ENCODE assay signal across 8 cellular contexts in genomic region chr12:6963741-6964446, GRCh38. TPM values are rescaled to one million over a fixed set of nuclear protein-coding genes. Genes with fewer than 3 reads are reported as not detected.
DNase-seq lines count a peak whose midpoint lies in the region; ATAC-seq and TF ChIP-seq lines count a peak whose summit lies in the region.

No MANE protein-coding gene starts in this region.

- H3K27ac ChIP-seq in OCI-LY1 (ENCODE audit: low read depth, low read length, poor library complexity, severe bottlenecking) (no peak overlapping the region), heart right ventricle (peak overlapping the region in 6 of 10 donors; percentile 71 to 84 (median 76)), gastrocnemius medialis (peak overlapping the region; percentile 65 to 84 (median 72)), PC-3 (ENCODE audit: low read length) (no peak overlapping the region)

- CTCF ChIA-PET in PC-3 (lab: Charles Lee) = no interaction called here

- H3K4me3 ChIP-seq in OCI-LY1 (ENCODE audit: low read depth, low read length, poor library complexity, severe bottlenecking) = peak overlapping the region; percentile 30
- H3K4me3 ChIP-seq in heart right ventricle = no peak overlapping the region
- H3K4me3 ChIP-seq in gastrocnemius medialis = no peak overlapping the region
- no peak overlapping the region for H3K4me3 ChIP-seq in PC-3 (ENCODE audit: low read length)

- H3K9me2 ChIP-seq in OCI-LY1 (ENCODE audit: low read depth, low read length) = no peaks in the 10 kb centered on the region
- no peaks in the 10 kb centered on the region for H3K9me2 ChIP-seq in PC-3 (replicated peaks; ENCODE audit: low read length)

- 73 to 80% methylated on average over 18 of the region's 18 CpGs for WGBS in heart right ventricle, 2 donors

- H3K9ac ChIP-seq in OCI-LY1 (ENCODE audit: low read length) = peak overlapping the region; percentile 10; the same call in 1 of the 2 replicates
- no peak overlapping the region for H3K9ac ChIP-seq in PC-3 (ENCODE audit: low read length)

- no peak overlapping the region for H2AFZ ChIP-seq in OCI-LY1 (ENCODE audit: low read length)
- H2AFZ ChIP-seq in PC-3 (ENCODE audit: low read length) = no peak overlapping the region

- POLR2A ChIA-PET in PC-3 (lab: Charles Lee; ENCODE audit: unreplicated experiment) = no interaction called here

- H3K9me3 ChIP-seq in OCI-LY1 (ENCODE audit: low read length) (no peaks in the 10 kb centered on the region), heart right ventricle (no peaks in the 10 kb centered on the region), gastrocnemius medialis (no peaks in the 10 kb centered on the region), PC-3 (ENCODE audit: low read length) (no peaks in the 10 kb centered on the region)

- H3F3A ChIP-seq in OCI-LY1 (ENCODE audit: insufficient read depth, low read length) (0 out of 2 replicates have a peak, but pooled peaks cover 4% of the 10 kb centered on the region), PC-3 (ENCODE audit: low read length, unreplicated experiment) (peaks cover 4% of the 10 kb centered on the region)

- H4K20me1 ChIP-seq in OCI-LY1 (ENCODE audit: insufficient read depth, low read length) (no peaks in the 10 kb centered on the region), PC-3 (ENCODE audit: low read length) (no peaks in the 10 kb centered on the region)

- intact Hi-C loops in heart right ventricle (cut with DNase I) (loop anchor here in 7 of 10 donors (2.0 to 10.0 kb wide), 7 partner anchors 19 to 128 kb away; partner anchors contain the start of genes C12orf57 (in 4 of the 7), LPCAT3 (in 2 of the 7) and C1R (in 1 of the 7)), gastrocnemius medialis (cut with DNase I; ENCODE audit: low total_unique reads) (loop anchor here (5.0 kb wide), 2 partner anchors 92 to 143 kb away; partner anchors contain the start of genes C1RL and SPSB2), PC-3 (cut with micrococcal nuclease) (no loop called here)

- TF ChIP-seq CTCF in OCI-LY1 (IDR thresholded peaks at IDR 0.05; ENCODE audit: low read length) = no peak
- TF ChIP-seq CTCF in heart right ventricle (IDR thresholded peaks at IDR 0.05) = no peak
- TF ChIP-seq CTCF in gastrocnemius medialis (IDR thresholded peaks at IDR 0.05 in 4 of 5, conservative IDR thresholded peaks at IDR 0.05 in 1 of 5) = no peak
- no peak for TF ChIP-seq CTCF in PC-3 (conservative IDR thresholded peaks at IDR 0.05; ENCODE audit: low read depth, low read length)

- peaks cover 47% of the 10 kb centered on the region for H3K36me3 ChIP-seq in OCI-LY1 (ENCODE audit: insufficient read depth, low read length)
- H3K36me3 ChIP-seq in heart right ventricle = peaks cover 0 to 59% (median 31%) of the 10 kb centered on the region in 9 donors
- peaks cover 0 to 41% of the 10 kb centered on the region in 2 donors for H3K36me3 ChIP-seq in gastrocnemius medialis
- H3K36me3 ChIP-seq in PC-3 (ENCODE audit: low read depth, low read length) = peaks cover 36% of the 10 kb centered on the region

- DNase-seq in NCI-H2081 (lab: John Stamatoyannopoulos, UW) = peak; percentile 77 to 79
- DNase-seq in NCI-H2081 treated with DMSO at 0.1 percent for 48 hours (lab: John Stamatoyannopoulos, UW) = no peak
- DNase-seq in heart right ventricle = no peak
- peak in 1 of 2 donors; percentile 19 for DNase-seq in gastrocnemius medialis
- DNase-seq in stimulated activated CD8-positive, alpha-beta memory T cell treated with anti-CD3 and anti-CD28 coated beads, Interleukin-4, amount 100 ng/mL, for 48 hours = no peak
- DNase-seq in PC-3 = no peak
- DNase-seq in C1 segment of cervical spinal cord (lab: John Stamatoyannopoulos, UW) = no peak

- TF ChIP-seq POLR2A in gastrocnemius medialis (IDR thresholded peaks at IDR 0.05) = no peak

- H3K79me2 ChIP-seq in OCI-LY1 (ENCODE audit: insufficient read depth, low read length) = peaks cover 2% of the 10 kb centered on the region; the same call in 1 of the 2 replicates
- peaks cover 13% of the 10 kb centered on the region for H3K79me2 ChIP-seq in PC-3 (ENCODE audit: low read length)

- H3K4me1 ChIP-seq in OCI-LY1 (ENCODE audit: insufficient read depth, low read length, severe bottlenecking) (peaks cover 51% of the 10 kb centered on the region), heart right ventricle (peaks cover 20 to 67% (median 54%) of the 10 kb centered on the region in 9 donors), gastrocnemius medialis (peaks cover 22 to 28% of the 10 kb centered on the region in 2 donors), PC-3 (ENCODE audit: insufficient read depth, low read length) (peaks cover 22% of the 10 kb centered on the region)

- in situ Hi-C loops in gastrocnemius medialis (cut with MboI; ENCODE audit: low sequenced_read_pairs in 4 of 4) = no loop called here

- H3K27me3 ChIP-seq in OCI-LY1 (ENCODE audit: insufficient read depth, low read length) = 0 out of 2 replicates have a peak, but pooled peaks cover 4% of the 10 kb centered on the region
- H3K27me3 ChIP-seq in heart right ventricle = no peaks in the 10 kb centered on the region
- H3K27me3 ChIP-seq in gastrocnemius medialis = no peaks in the 10 kb centered on the region
- no peaks in the 10 kb centered on the region for H3K27me3 ChIP-seq in PC-3 (ENCODE audit: low read length)

- ATAC-seq in heart right ventricle = no peak
- no peak for ATAC-seq in gastrocnemius medialis
- no peak for ATAC-seq in PC-3

- H3K4me2 ChIP-seq in OCI-LY1 (ENCODE audit: low read length) = no peak overlapping the region
- H3K4me2 ChIP-seq in PC-3 (ENCODE audit: low read length) = no peak overlapping the region

- BruUV-seq in PC-3 (replicated peaks; lab: Mats Ljungman, UMichigan) = no TSS peak

RNA-seq across cellular contexts. Expression of gene PHB2, which starts 6.6 kb away (rescaled TPM):
- total RNA-seq in heart right ventricle = 100 to 1,000 TPM; 139 to 203 (median 160) TPM
- 100 to 1,000 TPM; 102 to 178 TPM for polyA plus RNA-seq in heart right ventricle
- 100 to 1,000 TPM; 226 to 304 (median 238) TPM for total RNA-seq in gastrocnemius medialis
- 353 and 376 TPM in 2 replicates for total RNA-seq in PC-3 (2014; rRNA removed)

RNA-seq across cellular contexts. Expression of gene EMG1, which starts 6.8 kb away (rescaled TPM):
- total RNA-seq in heart right ventricle (10 to 100 TPM; 33.5 to 42.1 (median 38.3) TPM), gastrocnemius medialis (10 to 100 TPM; 25.8 to 40.6 (median 32.1) TPM), PC-3 (2014; rRNA removed) (40.7 and 44.3 TPM in 2 replicates)
- polyA plus RNA-seq in heart right ventricle = 10 to 100 TPM; 13.8 to 31.4 TPM

RNA-seq across cellular contexts. Expression of gene PTPN6, which starts 12.7 kb away (rescaled TPM):
- total RNA-seq in heart right ventricle = 10 to 100 TPM in 2 of 10 donors, 1 to 10 TPM in 8; 2.9 to 32.5 (median 5.3) TPM
- polyA plus RNA-seq in heart right ventricle = 10 to 100 TPM in 1 of 2 donors, 1 to 10 TPM in 1; 8.1 to 12.1 TPM
- 1 to 10 TPM in 3 of 4 donors, under 1 TPM in 1; 0.87 to 7.6 (median 5.0) TPM for total RNA-seq in gastrocnemius medialis
- total RNA-seq in PC-3 (2014; rRNA removed) = 22.5 and 28.4 TPM in 2 replicates

RNA-seq across cellular contexts. Expression of gene C12orf57, which starts 20.1 kb away (rescaled TPM):
- total RNA-seq in heart right ventricle = 100 to 1,000 TPM; 134 to 213 (median 167) TPM
- polyA plus RNA-seq in heart right ventricle = 100 to 1,000 TPM; 182 to 654 TPM
- 100 to 1,000 TPM; 175 to 220 (median 183) TPM for total RNA-seq in gastrocnemius medialis
- total RNA-seq in PC-3 (2014; rRNA removed) = 125 and 130 TPM in 2 replicates

RNA-seq across cellular contexts. Expression of gene RNU7-1, which starts 20.3 kb away (rescaled TPM):
- total RNA-seq in heart right ventricle (not detected), gastrocnemius medialis (not detected), PC-3 (2014; rRNA removed) (not detected in 2 replicates)
- polyA plus RNA-seq in heart right ventricle = not detected

Comparison
In these comparisons a context has a peak if more than half of its experiments do, and no peak if none do; other contexts are left out.
1. DNase-seq: peak in NCI-H2081 (2 of 2); none in NCI-H2081 treated with DMSO at 0.1 percent for 48 hours (single experiment), heart right ventricle (0 of 2), stimulated activated CD8-positive, alpha-beta memory T cell treated with anti-CD3 and anti-CD28 coated beads, Interleukin-4, amount 100 ng/mL, for 48 hours (single experiment), PC-3 (single experiment) and C1 segment of cervical spinal cord (0 of 14).
2. H3K27ac ChIP-seq: peak in heart right ventricle (6 of 10) and gastrocnemius medialis (4 of 4); none in OCI-LY1 (single experiment) and PC-3 (single experiment).